In the genomic region with DNA sequence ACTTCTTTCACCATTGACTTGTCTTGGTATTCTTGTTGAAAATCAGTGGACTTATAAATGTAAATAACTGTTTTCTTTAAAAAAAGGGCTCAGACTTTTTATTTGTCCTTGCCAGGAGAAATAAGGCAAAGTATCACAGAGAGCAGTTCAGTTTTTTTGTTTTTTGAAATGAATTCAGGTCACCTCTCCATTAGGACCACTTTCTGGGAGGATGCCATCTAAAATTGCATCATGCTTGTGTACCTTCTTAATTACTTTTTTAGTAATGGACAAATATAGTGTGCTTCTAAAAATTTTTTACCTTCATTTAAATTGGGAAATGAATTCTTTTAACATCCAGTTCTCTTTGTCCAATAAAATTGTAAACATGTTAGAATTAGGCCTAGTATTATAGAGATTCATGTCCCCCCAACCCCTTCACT, we compare ENCODE assay signal across 10 cellular contexts.
A peak's percentile ranks its signal among the peaks of the same experiment; 100 is the strongest.
DNase-seq lines count a peak whose midpoint lies in the region; ATAC-seq, FAIRE-seq and TF ChIP-seq lines count a peak whose summit lies in the region.
"Had no signal": no experiment of that assay in that cellular context is flagged by ENCODE, and none has a peak within 500 bp of the region (broad histone marks: within the 10 kb centered on the region; RNA-seq: fewer than 3 reads in every experiment).

No MANE protein-coding gene starts in this region.

- FAIRE-seq in D721Med (lab: Jason Lieb, UNC) = no peak

- peaks cover 4% of the 10 kb centered on the region for H3K36me3 Mint-ChIP-seq in progenitor cell of endocrine pancreas (ENCODE audit: insufficient read depth)

- H3K27me3 Mint-ChIP-seq in progenitor cell of endocrine pancreas = no peaks in the 10 kb centered on the region

- DNase-seq in NCI-H345 treated with DMSO at 0.1 percent for 48 hours (lab: John Stamatoyannopoulos, UW; ENCODE audit: unreplicated experiment) (peak; percentile 14), NCI-H345 (lab: John Stamatoyannopoulos, UW) (no peak), NCI-H526 treated with DMSO at 0.1 percent for 48 hours (lab: John Stamatoyannopoulos, UW) (peak; percentile 27), epithelial cell of prostate (ENCODE audit: low read depth, low spot score) (no peak), progenitor cell of endocrine pancreas (ENCODE audit: low spot score, unreplicated experiment) (no peak), NCI-H2081 treated with DMSO at 0.1 percent for 48 hours (lab: John Stamatoyannopoulos, UW) (no peak), D721Med (ENCODE audit: insufficient read length, low spot score) (no peak)
- DNase-seq: activated CD4-positive, CD25-positive, alpha-beta regulatory T cell; nucleus accumbens had no signal

- peak overlapping the region; percentile 99 for H3K27ac Mint-ChIP-seq in progenitor cell of endocrine pancreas

- no peaks in the 10 kb centered on the region for H3K9me3 Mint-ChIP-seq in progenitor cell of endocrine pancreas (ENCODE audit: low read depth)

- H3K4me3 Mint-ChIP-seq in progenitor cell of endocrine pancreas (ENCODE audit: low read depth) = peak overlapping the region; percentile 92

- peaks cover 9% of the 10 kb centered on the region for H3K4me1 Mint-ChIP-seq in progenitor cell of endocrine pancreas (ENCODE audit: low read depth)

- TF ChIP-seq CTCF in progenitor cell of endocrine pancreas (IDR thresholded peaks at IDR 0.05; ENCODE audit: unreplicated experiment) (no peak), D721Med (IDR thresholded peaks at IDR 0.05; ENCODE audit: insufficient read depth, missing control alignments) (no peak)

- H3K27ac ChIP-seq in epithelial cell of prostate = peak overlapping the region; percentile 94

- no peak for ATAC-seq in GM18519 (IDR thresholded peaks at IDR 0.05; ENCODE audit: low FRiP score, unreplicated experiment)

Comparison
In these comparisons a context has a peak if more than half of its experiments do, and no peak if none do; other contexts are left out.
1. DNase-seq: peak in NCI-H345 treated with DMSO at 0.1 percent for 48 hours (single experiment) and NCI-H526 treated with DMSO at 0.1 percent for 48 hours (single experiment); none in NCI-H345 (single experiment), epithelial cell of prostate (single experiment), progenitor cell of endocrine pancreas (single experiment), NCI-H2081 treated with DMSO at 0.1 percent for 48 hours (single experiment) and D721Med (single experiment).